In the genomic region with DNA sequence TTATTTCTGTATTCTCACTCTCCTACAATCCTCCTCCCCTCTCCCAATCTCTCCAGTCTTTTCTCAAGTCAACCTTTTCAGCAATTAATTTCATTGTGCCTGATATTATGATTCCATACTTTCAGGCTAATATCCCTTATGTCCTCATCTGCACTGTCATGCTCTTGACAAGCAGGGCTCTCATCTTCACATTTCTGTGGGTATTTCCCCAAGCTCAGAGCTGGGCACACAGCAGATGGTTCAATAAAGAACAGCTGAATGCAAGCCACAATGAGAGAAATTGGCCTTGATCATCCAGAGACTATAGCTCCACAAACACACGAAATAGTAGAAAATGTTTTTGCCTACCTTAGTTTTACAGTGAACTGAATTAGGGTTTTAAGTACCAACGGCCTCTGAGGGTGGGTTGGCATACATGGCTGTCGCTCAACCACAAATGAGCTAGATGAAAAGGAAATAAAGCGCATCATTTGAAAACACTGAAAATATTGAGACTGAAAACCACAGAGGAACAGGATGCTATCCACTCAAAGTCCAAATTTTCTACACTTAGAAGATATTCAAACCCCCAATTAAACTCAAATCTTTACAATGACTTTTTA, we compare ENCODE assay signal across 20 cellular contexts. TPM values are rescaled to one million over a fixed set of nuclear protein-coding genes. Genes with fewer than 3 reads are reported as not detected.
DNase-seq lines count a peak whose midpoint lies in the region; ATAC-seq and TF ChIP-seq lines count a peak whose summit lies in the region.
"Had no signal": no experiment of that assay in that cellular context is flagged by ENCODE, and none has a peak within 500 bp of the region (broad histone marks: within the 10 kb centered on the region; RNA-seq: fewer than 3 reads in every experiment).

No MANE protein-coding gene starts in this region.

- H3K4me3 ChIP-seq in mucosa of descending colon, result no peak overlapping the region
- H3K4me3 ChIP-seq: suprapubic skin, uterus had no signal

- ATAC-seq in activated CD4-positive, alpha-beta T cell treated with anti-CD3 and anti-CD28 coated beads for 36 hours, result no peak
- ATAC-seq in mucosa of descending colon, result peak; percentile 27
- ATAC-seq: Panc1 had no signal

- TF ChIP-seq CTCF in mucosa of descending colon (IDR thresholded peaks at IDR 0.05) (no peak), progenitor cell of endocrine pancreas (IDR thresholded peaks at IDR 0.05; ENCODE audit: unreplicated experiment) (no peak)

- H3K27me3 Mint-ChIP-seq in activated CD4-positive, alpha-beta T cell treated with anti-CD3 and anti-CD28 coated beads for 36 hours, result no peaks in the 10 kb centered on the region
- H3K27me3 Mint-ChIP-seq in IgD-negative memory B cell, result no peaks in the 10 kb centered on the region
- H3K27me3 Mint-ChIP-seq in activated T-helper 1 cell treated with anti-CD3 and anti-CD28 coated beads, Interleukin-12 subunit alpha, Interleukin-12 subunit beta, Interleukin-2, Interleukin-4 antibody, amounts not matched to agents 30 ng/mL and 10 ng/mL and 1 ng/mL, durations not matched to agents 14 hours and 24 hours and 36 hours (ENCODE audit: insufficient read depth), result no peaks in the 10 kb centered on the region
- no peaks in the 10 kb centered on the region for H3K27me3 Mint-ChIP-seq in progenitor cell of endocrine pancreas

- intact Hi-C loops in activated CD4-positive, alpha-beta T cell treated with anti-CD3 and anti-CD28 coated beads for 36 hours (cut with DNase I, micrococcal nuclease), result no loop called here
- intact Hi-C loops in activated T-helper 1 cell treated with anti-CD3 and anti-CD28 coated beads, Interleukin-12 subunit alpha, Interleukin-12 subunit beta, Interleukin-2, Interleukin-4 antibody, amounts not matched to agents 30 ng/mL and 10 ng/mL and 1 ng/mL, durations not matched to agents 14 hours and 24 hours and 36 hours (cut with micrococcal nuclease), result no loop called here
- intact Hi-C loops in mucosa of descending colon (cut with DNase I, micrococcal nuclease), result no loop called here

- H3K4me3 Mint-ChIP-seq in activated CD4-positive, alpha-beta T cell treated with anti-CD3 and anti-CD28 coated beads for 36 hours, result no peak overlapping the region
- H3K4me3 Mint-ChIP-seq in IgD-negative memory B cell, result peak overlapping the region in 2 of 4 donors; percentile 4 to 29
- peak overlapping the region; percentile 34 for H3K4me3 Mint-ChIP-seq in activated T-helper 1 cell treated with anti-CD3 and anti-CD28 coated beads, Interleukin-12 subunit alpha, Interleukin-12 subunit beta, Interleukin-2, Interleukin-4 antibody, amounts not matched to agents 30 ng/mL and 10 ng/mL and 1 ng/mL, durations not matched to agents 14 hours and 24 hours and 36 hours
- H3K4me3 Mint-ChIP-seq in progenitor cell of endocrine pancreas (ENCODE audit: low read depth), result no peak overlapping the region

- POLR2A ChIA-PET in activated CD4-positive, alpha-beta T cell treated with anti-CD3 and anti-CD28 coated beads for 36 hours (lab: Charles Lee), result no interaction called here

- no peaks in the 10 kb centered on the region for H3K9me3 ChIP-seq in mucosa of descending colon
- H3K9me3 ChIP-seq: suprapubic skin, uterus had no signal

- peaks cover 53% of the 10 kb centered on the region for H3K36me3 Mint-ChIP-seq in activated CD4-positive, alpha-beta T cell treated with anti-CD3 and anti-CD28 coated beads for 36 hours (ENCODE audit: low read depth)
- H3K36me3 Mint-ChIP-seq in IgD-negative memory B cell (no peaks in the 10 kb centered on the region), progenitor cell of endocrine pancreas (ENCODE audit: insufficient read depth) (peaks cover 17% of the 10 kb centered on the region)
- peaks cover 46% of the 10 kb centered on the region for H3K36me3 Mint-ChIP-seq in activated T-helper 1 cell treated with anti-CD3 and anti-CD28 coated beads, Interleukin-12 subunit alpha, Interleukin-12 subunit beta, Interleukin-2, Interleukin-4 antibody, amounts not matched to agents 30 ng/mL and 10 ng/mL and 1 ng/mL, durations not matched to agents 14 hours and 24 hours and 36 hours (ENCODE audit: low read depth)

- H3K27ac Mint-ChIP-seq in activated CD4-positive, alpha-beta T cell treated with anti-CD3 and anti-CD28 coated beads for 36 hours, result peak overlapping the region; percentile 51
- H3K27ac Mint-ChIP-seq in IgD-negative memory B cell, result peak overlapping the region in 2 of 3 donors; percentile 18 to 87
- H3K27ac Mint-ChIP-seq in activated T-helper 1 cell treated with anti-CD3 and anti-CD28 coated beads, Interleukin-12 subunit alpha, Interleukin-12 subunit beta, Interleukin-2, Interleukin-4 antibody, amounts not matched to agents 30 ng/mL and 10 ng/mL and 1 ng/mL, durations not matched to agents 14 hours and 24 hours and 36 hours, result peak overlapping the region; percentile 25
- H3K27ac Mint-ChIP-seq in progenitor cell of endocrine pancreas, result no peak overlapping the region

- H3K36me3 ChIP-seq in mucosa of descending colon (ENCODE audit: low read depth), result no peaks in the 10 kb centered on the region
- H3K36me3 ChIP-seq: suprapubic skin, uterus had no signal

- H3K4me1 ChIP-seq in mucosa of descending colon (ENCODE audit: low read depth), result no peaks in the 10 kb centered on the region
- H3K4me1 ChIP-seq: uterus had no signal

- no peaks in the 10 kb centered on the region for H3K9me3 Mint-ChIP-seq in activated CD4-positive, alpha-beta T cell treated with anti-CD3 and anti-CD28 coated beads for 36 hours (ENCODE audit: low read depth)
- H3K9me3 Mint-ChIP-seq in IgD-negative memory B cell (no peaks in the 10 kb centered on the region), progenitor cell of endocrine pancreas (ENCODE audit: low read depth) (no peaks in the 10 kb centered on the region)
- H3K9me3 Mint-ChIP-seq in activated T-helper 1 cell treated with anti-CD3 and anti-CD28 coated beads, Interleukin-12 subunit alpha, Interleukin-12 subunit beta, Interleukin-2, Interleukin-4 antibody, amounts not matched to agents 30 ng/mL and 10 ng/mL and 1 ng/mL, durations not matched to agents 14 hours and 24 hours and 36 hours, result peaks cover 2% of the 10 kb centered on the region

- DNase-seq in activated CD4-positive, alpha-beta T cell treated with anti-CD3 and anti-CD28 coated beads for 36 hours, result peak; percentile 17
- DNase-seq in activated CD4-positive, alpha-beta T cell treated with anti-CD3 and anti-CD28 coated beads for 48 hours, result no peak
- no peak for DNase-seq in activated T-helper 1 cell treated with anti-CD3 and anti-CD28 coated beads, Interleukin-12 subunit alpha, Interleukin-12 subunit beta, Interleukin-2, Interleukin-4 antibody, amounts not matched to agents 30 ng/mL and 10 ng/mL and 1 ng/mL, durations not matched to agents 14 hours and 24 hours and 36 hours (ENCODE audit: low spot score)
- no peak for DNase-seq in mucosa of descending colon
- DNase-seq in activated effector memory CD4-positive, alpha-beta T cell treated with anti-CD3 and anti-CD28 coated beads, Interleukin-2, amount 50 U/mL, for 16 hours, result no peak
- DNase-seq in progenitor cell of endocrine pancreas (ENCODE audit: low spot score, unreplicated experiment), result no peak
- no peak for DNase-seq in NK-92 treated with Interleukin-12 subunit alpha and Interleukin-12 subunit beta, amount 100 ng/mL, for 24 hours (lab: John Stamatoyannopoulos, UW)
- DNase-seq: activated CD4-positive, CD25-positive, alpha-beta regulatory T cell; amniotic stem cell; COR-L47; H7; NCI-H1930; NCI-H226; nucleus accumbens; retina; T-helper 9 cell; uterus had no signal

- H3K4me1 Mint-ChIP-seq in activated CD4-positive, alpha-beta T cell treated with anti-CD3 and anti-CD28 coated beads for 36 hours, result peaks cover 67% of the 10 kb centered on the region
- H3K4me1 Mint-ChIP-seq in IgD-negative memory B cell (peaks cover 0 to 2% (median 0%) of the 10 kb centered on the region in 3 donors), progenitor cell of endocrine pancreas (ENCODE audit: low read depth) (peaks cover 4% of the 10 kb centered on the region)
- peaks cover 67% of the 10 kb centered on the region for H3K4me1 Mint-ChIP-seq in activated T-helper 1 cell treated with anti-CD3 and anti-CD28 coated beads, Interleukin-12 subunit alpha, Interleukin-12 subunit beta, Interleukin-2, Interleukin-4 antibody, amounts not matched to agents 30 ng/mL and 10 ng/mL and 1 ng/mL, durations not matched to agents 14 hours and 24 hours and 36 hours (ENCODE audit: low read depth)

- CTCF ChIA-PET in activated CD4-positive, alpha-beta T cell treated with anti-CD3 and anti-CD28 coated beads for 36 hours (lab: Charles Lee), result interaction anchor here (0.6 to 7.6 kb wide), 4 partner anchors 10 to 94 kb away, joined by 3 to 90 read pairs (median 9); no protein-coding TSS in a partner anchor

RNA-seq across cellular contexts. Expression of gene STAT1, which starts 47.5 kb away (rescaled TPM):
- total RNA-seq in activated CD4-positive, alpha-beta T cell treated with anti-CD3 and anti-CD28 coated beads for 36 hours, result 100 to 1,000 TPM; 317 to 343 TPM
- 73.8 TPM for polyA plus RNA-seq in IgD-negative memory B cell
- total RNA-seq in activated T-helper 1 cell treated with anti-CD3 and anti-CD28 coated beads, Interleukin-12 subunit alpha, Interleukin-12 subunit beta, Interleukin-2, Interleukin-4 antibody, amounts not matched to agents 30 ng/mL and 10 ng/mL and 1 ng/mL, durations not matched to agents 14 hours and 24 hours and 36 hours, result 129 and 136 TPM in 2 replicates
- total RNA-seq in mucosa of descending colon (10 to 100 TPM; 56.5 to 78.6 (median 74.8) TPM), progenitor cell of endocrine pancreas (264 and 274 TPM in 2 replicates)
